ENCODE assay signal across 12 cellular contexts in genomic region chr10:637771-638195, GRCh38.
"Had no signal": no experiment of that assay in that cellular context is flagged by ENCODE, and none has a peak within 500 bp of the region (broad histone marks: within the 10 kb centered on the region; RNA-seq: fewer than 3 reads in every experiment).

No MANE protein-coding gene starts in this region.

- H3K36me3 ChIP-seq: ascending aorta, neutrophil, thoracic aorta had no signal

- DNase-seq: activated T-cell treated with anti-CD3 and anti-CD28 coated beads, Interleukin-2, amount 50 U/mL, for 4 hours; hypothalamus; naive B cell; psoas muscle; stimulated activated CD4-positive, alpha-beta T cell treated with anti-CD3 and anti-CD28 coated beads, Interleukin-4, amount 100 ng/mL, for 1 hour; stimulated activated CD8-positive, alpha-beta memory T cell treated with anti-CD3 and anti-CD28 coated beads, Interleukin-4, amount 100 ng/mL, for 48 hours; stimulated activated naive CD8-positive, alpha-beta T cell treated with anti-CD3 and anti-CD28 coated beads, Interleukin-15, Interleukin-2, amounts not matched to agents 100 U/mL and 50 U/mL, for 24 hours had no signal

- H3K9me3 ChIP-seq: ascending aorta, neutrophil, psoas muscle, thoracic aorta had no signal

- ATAC-seq: activated CD4-positive, CD25-positive, alpha-beta regulatory T cell treated with anti-CD3 and anti-CD28 coated beads, Interleukin-2, amount 50 U/mL, for 24 hours; activated T-cell treated with anti-CD3 and anti-CD28 coated beads, Interleukin-2, amount 50 U/mL, for 4 hours; psoas muscle; sciatic nerve; stimulated activated naive CD8-positive, alpha-beta T cell treated with anti-CD3 and anti-CD28 coated beads, Interleukin-15, Interleukin-2, amounts not matched to agents 100 U/mL and 50 U/mL, for 24 hours had no signal

- H3K4me3 ChIP-seq: ascending aorta, psoas muscle, thoracic aorta had no signal

- H3K27ac ChIP-seq: ascending aorta, neutrophil, psoas muscle, thoracic aorta had no signal

- H3K27me3 ChIP-seq: ascending aorta had no signal
